In genomic region chr12:3304436-3305135, GRCh38 we compare ENCODE assay signal across 9 cellular contexts.
DNase-seq lines count a peak whose midpoint lies in the region; ATAC-seq and TF ChIP-seq lines count a peak whose summit lies in the region.
"Had no signal": no experiment of that assay in that cellular context is flagged by ENCODE, and none has a peak within 500 bp of the region (broad histone marks: within the 10 kb centered on the region; RNA-seq: fewer than 3 reads in every experiment).

No MANE protein-coding gene starts in this region.

- H3K27me3 ChIP-seq in SK-N-SH (ENCODE audit: insufficient read depth): no peaks in the 10 kb centered on the region
- peaks cover 3% of the 10 kb centered on the region for H3K27me3 ChIP-seq in fibroblast of lung (ENCODE audit: control insufficient read depth, insufficient read depth, low read length)
- H3K27me3 ChIP-seq in stomach: peaks cover 0 to 51% (median 0%) of the 10 kb centered on the region in 3 donors

- no peak for TF ChIP-seq EP300 in SK-N-SH (IDR thresholded peaks at IDR 0.05; ENCODE audit: borderline replicate concordance in 1 of 2, low read depth in 1 of 2, low read length in 1 of 2)
- TF ChIP-seq EP300 in stomach (IDR thresholded peaks at IDR 0.05): no peak

- CTCF ChIA-PET in SK-N-SH (lab: Yijun Ruan, JAX): interaction anchor here (1.2 to 3.8 kb wide), 10 partner anchors 9 to 499 kb away, joined by 3 to 23 read pairs (median 4); no protein-coding TSS in a partner anchor

- ATAC-seq in SK-N-SH treated with all-trans-retinoic acid at 6 μM for 48 hours (no peak; the same call in 2 of the 3 replicates), GM21528 (IDR thresholded peaks at IDR 0.05; ENCODE audit: low FRiP score, unreplicated experiment) (no peak)

- H3K4me2 ChIP-seq in SK-N-SH: no peak overlapping the region
- no peak overlapping the region for H3K4me2 ChIP-seq in fibroblast of lung (ENCODE audit: extremely low read depth, insufficient read depth, low read length)

- H3K4me1 ChIP-seq in SK-N-SH (ENCODE audit: control insufficient read depth in 1 of 2, insufficient read depth in 2 of 2, low read depth in 1 of 2, low read length in 1 of 2) (peaks cover 4 to 41% of the 10 kb centered on the region in 2 experiments; a peak in 3 of 4 replicates), fibroblast of lung (ENCODE audit: control insufficient read depth, extremely low read depth, insufficient read depth, low read length) (peaks cover 13% of the 10 kb centered on the region), stomach (peaks cover 8 to 23% (median 10%) of the 10 kb centered on the region in 4 donors)

- H3K9ac ChIP-seq in SK-N-SH (no peak overlapping the region), fibroblast of lung (ENCODE audit: insufficient read depth, low read length) (no peak overlapping the region)

- POLR2A ChIA-PET in SK-N-SH (lab: Yijun Ruan, JAX): no interaction called here

- no peaks in the 10 kb centered on the region for H3K36me3 ChIP-seq in SK-N-SH (replicated peaks in 1 of 2; ENCODE audit: control insufficient read depth in 1 of 2, insufficient read depth in 2 of 2, low read length in 1 of 2)
- no peaks in the 10 kb centered on the region for H3K36me3 ChIP-seq in fibroblast of lung (ENCODE audit: control insufficient read depth, insufficient read depth, low read length)
- no peaks in the 10 kb centered on the region for H3K36me3 ChIP-seq in stomach

- no peak for DNase-seq in SK-N-SH
- peak; percentile 81 for DNase-seq in NCI-H774 (lab: John Stamatoyannopoulos, UW)
- DNase-seq in fibroblast of lung (ENCODE audit: low read depth in 2 of 2): peak; percentile 71 to 91
- peak; percentile 46 for DNase-seq in stomach
- DNase-seq in KG1 (lab: John Stamatoyannopoulos, UW): no peak
- DNase-seq in erythroblast (lab: John Stamatoyannopoulos, UW): no peak

- H2AFZ ChIP-seq in SK-N-SH (ENCODE audit: low read depth): no peak overlapping the region
- H2AFZ ChIP-seq in fibroblast of lung (ENCODE audit: low read length): no peak overlapping the region

- H3F3A ChIP-seq in SK-N-SH (replicated peaks; ENCODE audit: insufficient read depth): peaks cover 4% of the 10 kb centered on the region

- no peaks in the 10 kb centered on the region for H3K9me2 ChIP-seq in SK-N-SH

- no peaks in the 10 kb centered on the region for H3K9me3 ChIP-seq in SK-N-SH
- no peaks in the 10 kb centered on the region for H3K9me3 ChIP-seq in fibroblast of lung (ENCODE audit: control insufficient read depth, insufficient read depth, low read depth, low read length)
- no peaks in the 10 kb centered on the region for H3K9me3 ChIP-seq in stomach

- TF ChIP-seq RAD21 in SK-N-SH (IDR thresholded peaks at IDR 0.05; ENCODE audit: low read length): no peak

- no peak overlapping the region for H3K27ac ChIP-seq in SK-N-SH (ENCODE audit: low read depth in 2 of 2, low read length in 1 of 2)
- peak overlapping the region; percentile 8 for H3K27ac ChIP-seq in fibroblast of lung (ENCODE audit: insufficient read depth, low read length)
- peak overlapping the region in 1 of 5 donors; percentile 31 for H3K27ac ChIP-seq in stomach
- H3K27ac ChIP-seq: C4-2B had no signal

- 77% methylated on average over 24 of the region's 27 CpGs for WGBS in SK-N-SH (ENCODE audit: low lambda C conversion rate)
- WGBS in stomach, 5 donors: 68 to 74% (median 73%) methylated on average over 24 to 27 of the region's 27 CpGs

- intact Hi-C loops in stomach (cut with DNase I; ENCODE audit: low total_unique reads): loop anchor here (5.0 kb wide), 2 partner anchors 473 to 503 kb away; no protein-coding TSS in a partner anchor

- TF ChIP-seq CTCF in SK-N-SH (IDR thresholded peaks at IDR 0.05): no peak
- no peak for TF ChIP-seq CTCF in fibroblast of lung (conservative IDR thresholded peaks at IDR 0.05 in 1 of 2, IDR thresholded peaks at IDR 0.05 in 1 of 2; ENCODE audit: low read depth in 1 of 2, low read length in 2 of 2)
- no peak for TF ChIP-seq CTCF in stomach (IDR thresholded peaks at IDR 0.05)

- H4K20me1 ChIP-seq in SK-N-SH (ENCODE audit: insufficient read depth): no peaks in the 10 kb centered on the region
- no peaks in the 10 kb centered on the region for H4K20me1 ChIP-seq in fibroblast of lung (ENCODE audit: control insufficient read depth, extremely low read depth, insufficient read depth, low read length)

- TF ChIP-seq POLR2A in stomach (IDR thresholded peaks at IDR 0.05) (no peak), erythroblast (IDR thresholded peaks at IDR 0.05; ENCODE audit: low read length) (no peak)

- H3K4me3 ChIP-seq in SK-N-SH (ENCODE audit: low read depth in 2 of 2, low read length in 1 of 2) (no peak overlapping the region), fibroblast of lung (replicated peaks in 1 of 4; ENCODE audit: control extremely low read depth in 1 of 4, insufficient read depth in 1 of 4, low read depth in 3 of 4, low read length in 4 of 4) (no peak overlapping the region), stomach (no peak overlapping the region)

- H3K79me2 ChIP-seq in SK-N-SH (ENCODE audit: insufficient read depth) (no peaks in the 10 kb centered on the region), fibroblast of lung (ENCODE audit: control insufficient read depth, insufficient read depth, low read length) (no peaks in the 10 kb centered on the region)

TF ChIP-seq in SK-N-SH, 30 proteins besides CTCF, POLR2A, EP300 and RAD21:
- TF ChIP-seq MAX (IDR thresholded peaks at IDR 0.05; ENCODE audit: low read depth): peak; percentile 53; the same call in 1 of the 2 replicates
- no peak for TF ChIP-seq TCF12 (IDR thresholded peaks at IDR 0.05)

TF ChIP-seq in SK-N-SH treated with all-trans-retinoic acid at 6 μM for 48 hours, 23 proteins besides CTCF, POLR2A, EP300 and RAD21 (continues in another document):
- TF ChIP-seq TSHZ2 (CRISPR knock-in tag; IDR thresholded peaks at IDR 0.05) (no peak), CSRNP3 (CRISPR knock-in tag; IDR thresholded peaks at IDR 0.05) (no peak), SNAI2 (CRISPR knock-in tag; IDR thresholded peaks at IDR 0.05) (no peak), ZC3H10 (CRISPR knock-in tag; IDR thresholded peaks at IDR 0.05) (no peak), ZNF565 (CRISPR knock-in tag; conservative IDR thresholded peaks at IDR 0.05; ENCODE audit: low read depth) (no peak), ZFP3 (CRISPR knock-in tag; IDR thresholded peaks at IDR 0.05) (no peak), TCF4 (CRISPR knock-in tag; IDR thresholded peaks at IDR 0.05; ENCODE audit: borderline replicate concordance) (no peak), CSDC2 (CRISPR knock-in tag; IDR thresholded peaks at IDR 0.05) (no peak), POU6F1 (CRISPR knock-in tag; IDR thresholded peaks at IDR 0.05; ENCODE audit: borderline replicate concordance, low read depth) (no peak), RARB (CRISPR knock-in tag; IDR thresholded peaks at IDR 0.05) (no peak), ZNF8 (CRISPR knock-in tag; IDR thresholded peaks at IDR 0.05) (no peak), GLIS3 (CRISPR knock-in tag; IDR thresholded peaks at IDR 0.05) (no peak), ZFP30 (CRISPR knock-in tag; IDR thresholded peaks at IDR 0.05) (no peak)

Comparison
In these comparisons a context has a peak if more than half of its experiments do, and no peak if none do; other contexts are left out.
1. DNase-seq: peak in NCI-H774 (single experiment), fibroblast of lung (2 of 2) and stomach (single experiment); none in SK-N-SH (single experiment), KG1 (single experiment) and erythroblast (0 of 2).